ENCODE assay signal across 13 cellular contexts in the genomic region with DNA sequence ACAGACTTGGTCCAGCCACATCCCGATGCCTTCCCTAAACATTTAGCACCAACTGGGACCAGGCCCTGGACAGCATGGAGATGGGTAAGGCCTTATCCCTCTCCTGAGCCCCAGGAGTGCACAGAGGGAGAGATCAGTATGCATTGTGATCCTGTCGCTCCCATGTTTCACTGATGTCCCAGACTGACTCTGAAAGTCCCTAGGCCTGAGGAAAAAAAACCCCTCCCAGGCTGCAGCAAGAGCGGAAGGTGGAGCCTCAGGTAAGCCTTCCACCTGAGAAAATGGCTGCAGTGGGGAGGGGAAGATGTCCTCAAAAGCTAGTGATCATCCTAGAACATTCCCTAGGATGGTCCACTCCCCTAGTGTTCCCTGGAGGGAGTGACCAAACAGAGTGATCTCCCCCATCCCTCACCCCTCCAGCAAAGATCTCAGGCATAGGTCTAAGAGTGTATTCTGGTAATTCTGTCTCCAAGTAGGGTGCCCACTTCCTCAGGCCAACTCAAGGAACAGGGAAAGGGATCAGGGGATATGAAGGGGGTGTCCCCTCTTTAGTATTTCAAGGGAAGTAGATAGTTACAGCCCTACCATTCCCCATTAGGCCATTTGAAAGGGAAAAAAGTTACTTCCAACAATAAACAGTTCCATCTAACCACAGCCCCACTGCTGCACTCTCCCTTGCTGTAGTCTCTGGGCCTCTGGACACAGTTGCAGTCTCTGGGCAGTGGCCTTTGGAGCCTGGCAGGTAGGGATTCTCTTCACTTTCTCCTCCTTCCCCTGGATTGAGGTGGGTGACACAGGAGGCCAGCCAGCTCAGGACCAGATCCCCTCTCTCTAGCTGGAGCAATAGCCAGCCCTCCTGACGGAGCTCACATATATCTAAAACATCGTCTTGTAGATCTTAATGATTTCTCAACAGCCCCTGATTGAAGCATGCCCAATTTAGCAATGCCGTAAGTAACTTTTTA. TPM values are rescaled to one million over a fixed set of nuclear protein-coding genes. Genes with fewer than 3 reads are reported as not detected.
A peak's percentile ranks its signal among the peaks of the same experiment; 100 is the strongest.
DNase-seq lines count a peak whose midpoint lies in the region; ATAC-seq, FAIRE-seq and TF ChIP-seq lines count a peak whose summit lies in the region.
"Had no signal": no experiment of that assay in that cellular context is flagged by ENCODE, and none has a peak within 500 bp of the region (broad histone marks: within the 10 kb centered on the region; RNA-seq: fewer than 3 reads in every experiment).

No MANE protein-coding gene starts in this region.

- H3K4me1 Mint-ChIP-seq in H9, result peaks cover 61 to 74% of the 10 kb centered on the region in 2 experiments
- H3K4me1 Mint-ChIP-seq in effector memory CD8-positive, alpha-beta T cell (ENCODE audit: low read depth in 2 of 2), result peaks cover 17 to 37% of the 10 kb centered on the region in 2 donors

- H2BK12ac ChIP-seq in H9 (ENCODE audit: insufficient read length, low read depth, low read length), result no peak overlapping the region

- no peak overlapping the region for H2BK5ac ChIP-seq in H9 (ENCODE audit: insufficient read length, low read length)

- H3K4me1 ChIP-seq in Panc1 (ENCODE audit: control insufficient read depth, insufficient read depth, low read length), result peaks cover 61% of the 10 kb centered on the region
- peaks cover 93% of the 10 kb centered on the region for H3K4me1 ChIP-seq in HepG2 (ENCODE audit: insufficient read depth, low read length)
- peaks cover 66 to 73% of the 10 kb centered on the region in 2 donors for H3K4me1 ChIP-seq in gastrocnemius medialis
- peaks cover 15% of the 10 kb centered on the region for H3K4me1 ChIP-seq in HAP-1
- peaks cover 25% of the 10 kb centered on the region; the same call in 1 of the 2 replicates for H3K4me1 ChIP-seq in H9 (ENCODE audit: insufficient read depth, low read length)

- no peaks in the 10 kb centered on the region; a peak in 1 of 5 replicates for H3K9me3 Mint-ChIP-seq in H9
- H3K9me3 Mint-ChIP-seq in effector memory CD8-positive, alpha-beta T cell, result no peaks in the 10 kb centered on the region

- intact Hi-C loops in Panc1 (cut with micrococcal nuclease; ENCODE audit: unreplicated experiment) (no loop called here), HepG2 (cut with micrococcal nuclease; ENCODE audit: unreplicated experiment) (no loop called here), gastrocnemius medialis (cut with DNase I; ENCODE audit: low total_unique reads) (no loop called here)

- H3K4ac ChIP-seq in H9 (ENCODE audit: low read depth, low read length), result no peak overlapping the region

- H2AFZ ChIP-seq in HepG2 (ENCODE audit: low read length), result no peak overlapping the region
- H2AFZ ChIP-seq in H9 (ENCODE audit: low read length), result no peak overlapping the region

- H3K9me3 ChIP-seq in Panc1 (ENCODE audit: control insufficient read depth, insufficient read depth, low read depth, low read length), result no peaks in the 10 kb centered on the region
- no peaks in the 10 kb centered on the region for H3K9me3 ChIP-seq in HepG2 (ENCODE audit: low read length)
- no peaks in the 10 kb centered on the region for H3K9me3 ChIP-seq in gastrocnemius medialis
- H3K9me3 ChIP-seq in HAP-1, result no peaks in the 10 kb centered on the region
- no peaks in the 10 kb centered on the region for H3K9me3 ChIP-seq in H9 (ENCODE audit: control insufficient read depth, low read depth, low read length)
- H3K9me3 ChIP-seq: body of pancreas had no signal

- CTCF ChIA-PET in Panc1 (lab: Charles Lee) (no interaction called here), HepG2 (lab: Yijun Ruan, JAX; ENCODE audit: low intra/inter-chr PET ratio, low total read pairs) (no interaction called here)

- ATAC-seq in Panc1 (no peak), HepG2 (no peak), gastrocnemius medialis (no peak), HG02852 (IDR thresholded peaks at IDR 0.05; ENCODE audit: unreplicated experiment) (no peak)
- no peak for ATAC-seq in effector memory CD8-positive, alpha-beta T cell (replicated peaks)
- ATAC-seq: body of pancreas had no signal

- H3K79me2 ChIP-seq in HepG2 (ENCODE audit: insufficient read depth, low read length) (no peaks in the 10 kb centered on the region), H9 (ENCODE audit: insufficient read depth, low read length) (no peaks in the 10 kb centered on the region)

- H2BK15ac ChIP-seq in H9 (ENCODE audit: low read depth, low read length), result no peak overlapping the region

- H3K27me3 ChIP-seq in Panc1 (ENCODE audit: control insufficient read depth, insufficient read depth, low read length) (no peaks in the 10 kb centered on the region), HepG2 (ENCODE audit: control insufficient read depth in 1 of 2, insufficient read depth in 2 of 2, low read length in 2 of 2) (no peaks in the 10 kb centered on the region), gastrocnemius medialis (no peaks in the 10 kb centered on the region), HAP-1 (ENCODE audit: low read depth) (no peaks in the 10 kb centered on the region), H9 (ENCODE audit: insufficient read depth, low read length) (peaks cover 10% of the 10 kb centered on the region; the same call in 1 of the 2 replicates)
- H3K27me3 ChIP-seq: body of pancreas had no signal

- H3K4me3 ChIP-seq in Panc1 (ENCODE audit: low read depth in 2 of 2, low read length in 2 of 2), result no peak overlapping the region
- no peak overlapping the region for H3K4me3 ChIP-seq in HepG2 (replicated peaks in 1 of 3; ENCODE audit: insufficient read depth in 1 of 3, low read depth in 2 of 3, low read length in 3 of 3)
- H3K4me3 ChIP-seq in gastrocnemius medialis, result no peak overlapping the region
- no peak overlapping the region for H3K4me3 ChIP-seq in HAP-1
- H3K4me3 ChIP-seq: body of pancreas had no signal

- TF ChIP-seq EP300 in HepG2 (IDR thresholded peaks at IDR 0.05; ENCODE audit: low read depth in 2 of 2, low read length in 2 of 2), result no peak
- TF ChIP-seq EP300 in HepG2 (CRISPR knock-in tag; IDR thresholded peaks at IDR 0.05; ENCODE audit: borderline replicate concordance), result no peak

- WGBS in HepG2 (ENCODE audit: low lambda C conversion rate), result 85% methylated on average over 6 of the region's 6 CpGs
- no CpG with 5 or more reads among the region's 6 CpGs for WGBS in H9 (ENCODE audit: extremely low coverage, insufficient read length, low lambda C conversion rate)

- no peak overlapping the region for H3K4me2 ChIP-seq in HepG2 (ENCODE audit: low read depth, low read length)
- H3K4me2 ChIP-seq in H9 (ENCODE audit: insufficient read depth, insufficient read length, low read length), result no peak overlapping the region

- BruUV-seq in Panc1 (replicated peaks; lab: Mats Ljungman, UMichigan) (no TSS peak), HepG2 (replicated peaks; lab: Mats Ljungman, UMichigan) (no TSS peak)

- peaks cover 0 to 11% (median 0%) of the 10 kb centered on the region in 3 experiments; a peak in 4 of 7 replicates for H3K36me3 Mint-ChIP-seq in H9 (ENCODE audit: insufficient read depth in 1 of 3, low read depth in 3 of 3)
- peaks cover 14% of the 10 kb centered on the region for H3K36me3 Mint-ChIP-seq in effector memory CD8-positive, alpha-beta T cell (ENCODE audit: insufficient read depth)

- no peak overlapping the region for H4K8ac ChIP-seq in H9 (replicated peaks; ENCODE audit: insufficient read length, low read depth, low read length)

- no peak overlapping the region for H3K9ac ChIP-seq in HepG2 (ENCODE audit: insufficient read depth, low read depth, low read length)
- H3K9ac ChIP-seq in H9 (ENCODE audit: extremely low read depth, insufficient read length, low read length), result no peak overlapping the region

- H4K20me1 ChIP-seq in HepG2 (ENCODE audit: insufficient read depth, low read length) (no peaks in the 10 kb centered on the region), H9 (ENCODE audit: control insufficient read depth, insufficient read depth, insufficient read length) (no peaks in the 10 kb centered on the region)

- peaks cover 37% of the 10 kb centered on the region for H3K27me3 Mint-ChIP-seq in H9 (ENCODE audit: low read depth)
- no peaks in the 10 kb centered on the region for H3K27me3 Mint-ChIP-seq in effector memory CD8-positive, alpha-beta T cell

- H2AK5ac ChIP-seq in H9 (ENCODE audit: insufficient read length, low read length), result no peak overlapping the region

- TF ChIP-seq POLR2A in HepG2 (IDR thresholded peaks at IDR 0.05; ENCODE audit: insufficient read depth in 1 of 2, low read depth in 2 of 2, low read length in 2 of 2), result no peak
- no peak for TF ChIP-seq POLR2A in gastrocnemius medialis (IDR thresholded peaks at IDR 0.05)

- no peak overlapping the region for H3T11ph ChIP-seq in H9 (ENCODE audit: low read length)

- H3K18ac ChIP-seq in H9 (ENCODE audit: insufficient read length, low read depth, low read length), result no peak overlapping the region

- H2BK120ac ChIP-seq in H9 (ENCODE audit: low read depth, low read length, poor library complexity, severe bottlenecking), result no peak overlapping the region

- no peak overlapping the region for H3K56ac ChIP-seq in H9 (ENCODE audit: insufficient read length, low read depth, low read length)

- POLR2A ChIA-PET in Panc1 (lab: Charles Lee) (no interaction called here), HepG2 (lab: Yijun Ruan, JAX) (interaction anchor here (1.2 to 3.5 kb wide), 5 partner anchors 9 to 93 kb away, joined by 3 to 14 read pairs (median 9); no protein-coding TSS in a partner anchor)

- peak overlapping the region in 1 of 2 experiments; percentile 53; a peak in 2 of 5 replicates for H3K4me3 Mint-ChIP-seq in H9
- H3K4me3 Mint-ChIP-seq in effector memory CD8-positive, alpha-beta T cell, result no peak overlapping the region

- TF ChIP-seq RAD21 in HepG2 (CRISPR knock-in tag; IDR thresholded peaks at IDR 0.05), result no peak

- TF ChIP-seq CTCF in Panc1 (IDR thresholded peaks at IDR 0.05), result no peak
- TF ChIP-seq CTCF in HepG2 (CRISPR knock-in tag; IDR thresholded peaks at IDR 0.05), result no peak
- peak in 2 of 5 experiments; percentile 11 to 15 for TF ChIP-seq CTCF in gastrocnemius medialis (IDR thresholded peaks at IDR 0.05 in 4 of 5, conservative IDR thresholded peaks at IDR 0.05 in 1 of 5)
- TF ChIP-seq CTCF in H9 (conservative IDR thresholded peaks at IDR 0.05), result no peak

- H3K27ac Mint-ChIP-seq in H9, result 0 out of 7 replicates have a peak overlapping the region, but pooled peaks of 1 of the 3 experiments have one; percentile 23
- peak overlapping the region in 1 of 2 donors; percentile 17 for H3K27ac Mint-ChIP-seq in effector memory CD8-positive, alpha-beta T cell

- H3K23me2 ChIP-seq in H9 (ENCODE audit: insufficient read length, low read depth, low read length, poor library complexity, severe bottlenecking), result no peaks in the 10 kb centered on the region

- no peak overlapping the region for H4K5ac ChIP-seq in H9 (ENCODE audit: insufficient read length, low read depth, low read length)

- DNase-seq in G401 (ENCODE audit: low spot score) (peak; percentile 15), Panc1 (ENCODE audit: low read depth, low spot score) (no peak), HepG2 (ENCODE audit: low spot score) (no peak), gastrocnemius medialis (no peak), HAP-1 (ENCODE audit: low spot score in 2 of 2) (no peak), H9 (no peak)
- no peak for DNase-seq in effector memory CD8-positive, alpha-beta T cell
- DNase-seq: effector CD8-positive, alpha-beta T cell; NCI-H2081; NCI-H82; T-helper 2 cell had no signal

- in situ Hi-C loops in G401 (cut with HindIII; ENCODE audit: low sequenced_read_pairs), result loop anchor here (10.0 kb wide), 1 partner anchor 67 kb away; no protein-coding TSS in a partner anchor
- in situ Hi-C loops in Panc1 (cut with HindIII; ENCODE audit: low pct_unique_long_range_greater_than_20kb, low sequenced_read_pairs), result no loop called here
- in situ Hi-C loops in HepG2 (cut with HindIII; ENCODE audit: extremely low pct_ligation_motif_present, low pct_unique_long_range_greater_than_20kb), result loop anchor here (25.0 kb wide), 1 partner anchor 321 kb away; no protein-coding TSS in a partner anchor
- in situ Hi-C loops in gastrocnemius medialis (cut with MboI; ENCODE audit: low sequenced_read_pairs in 4 of 4), result no loop called here
- in situ Hi-C loops in HAP-1 (cut with MboI; ENCODE audit: low sequenced_read_pairs), result no loop called here

- no peak for FAIRE-seq in HepG2 (lab: Jason Lieb, UNC)

- H3K14ac ChIP-seq in H9 (ENCODE audit: insufficient read depth, low read length), result no peak overlapping the region

- no peak overlapping the region for H2BK20ac ChIP-seq in H9 (ENCODE audit: low read depth, low read length, poor library complexity, severe bottlenecking)

- H3K79me1 ChIP-seq in H9 (ENCODE audit: insufficient read depth, low read depth, low read length, poor library complexity, severe bottlenecking), result no peaks in the 10 kb centered on the region

- H3K27ac ChIP-seq in Panc1 (ENCODE audit: low read length), result peak overlapping the region; percentile 2; the same call in 1 of the 2 replicates
- H3K27ac ChIP-seq in HepG2 (ENCODE audit: extremely low read length, insufficient read depth, low read length), result no peak overlapping the region
- peak overlapping the region; percentile 96 to 99 (median 98) for H3K27ac ChIP-seq in gastrocnemius medialis
- no peak overlapping the region for H3K27ac ChIP-seq in H9 (ENCODE audit: insufficient read length, low read depth, low read length)

- no peaks in the 10 kb centered on the region for H3K36me3 ChIP-seq in Panc1 (ENCODE audit: control insufficient read depth, insufficient read depth, low read length)
- H3K36me3 ChIP-seq in HepG2 (replicated peaks in 1 of 2; ENCODE audit: control insufficient read depth in 1 of 2, insufficient read depth in 2 of 2, low read length in 2 of 2), result no peaks in the 10 kb centered on the region
- no peaks in the 10 kb centered on the region for H3K36me3 ChIP-seq in gastrocnemius medialis
- H3K36me3 ChIP-seq in HAP-1 (replicated peaks), result no peaks in the 10 kb centered on the region

- H4K91ac ChIP-seq in H9 (ENCODE audit: insufficient read length, low read depth, low read length), result no peak overlapping the region

- H3K23ac ChIP-seq in H9 (ENCODE audit: insufficient read length, low read depth, low read length), result no peak overlapping the region

RNA-seq across cellular contexts. Expression of a gene that starts 6.8 kb away (rescaled TPM):
- total RNA-seq in G401 (2014; rRNA removed; shearing (Covaris generic)), result 280 and 322 TPM in 2 replicates
- total RNA-seq in Panc1 (2021; ENCODE audit: unreplicated experiment) (85.0 TPM), HepG2 (2016; rRNA removed; fragmentation: Illumina TruSeq; extraction: Trizol) (30.7 and 33.0 TPM in 2 replicates), gastrocnemius medialis (10 to 100 TPM; 38.5 to 83.8 (median 60.9) TPM), H9 (2021) (105 and 107 TPM in 2 replicates)
- polyA plus RNA-seq in Panc1 (2012; ENCODE audit: insufficient read length), result 151 TPM
- 7.4 and 8.6 TPM in 2 replicates for total RNA-seq in HepG2 (2016; cell fraction: cytosol; rRNA removed; fragmentation: Illumina TruSeq; extraction: Trizol; ENCODE audit: low read depth)
- total RNA-seq in HepG2 (2016; cell fraction: insoluble cytoplasmic fraction; rRNA removed; fragmentation: Illumina TruSeq; extraction: Trizol), result 30.5 and 33.5 TPM in 2 replicates
- 32.7 and 37.9 TPM in 2 replicates for total RNA-seq in HepG2 (2016; cell fraction: membrane; rRNA removed; fragmentation: Illumina TruSeq; extraction: Trizol)
- total RNA-seq in HepG2 (2016; cell fraction: nucleus; rRNA removed; fragmentation: Illumina TruSeq; extraction: Trizol), result 17.6 and 21.1 TPM in 2 replicates
- 27.9 and 32.3 TPM in 2 replicates for polyA plus RNA-seq in HepG2 (2011; rRNA removed)
- polyA plus RNA-seq in HepG2 (2011; cell fraction: cytosol; rRNA removed), result 20.7 and 35.7 TPM in 2 replicates
- polyA plus RNA-seq in HepG2 (2011; cell fraction: nucleus; rRNA removed), result 20.0 and 30.1 TPM in 2 replicates
- polyA plus RNA-seq in HepG2 (2012), result 21.9 and 26.2 TPM in 2 replicates
- 7.7 and 8.6 TPM in 2 replicates for polyA plus RNA-seq in HepG2 (2016; cell fraction: cytosol; fragmentation: Illumina TruSeq; extraction: Trizol; ENCODE audit: low read depth)
- polyA plus RNA-seq in HepG2 (2016; cell fraction: insoluble cytoplasmic fraction; fragmentation: Illumina TruSeq; extraction: Trizol; ENCODE audit: low read depth), result 46.9 and 51.9 TPM in 2 replicates
- 30.1 and 31.3 TPM in 2 replicates for polyA plus RNA-seq in HepG2 (2016; cell fraction: membrane; fragmentation: Illumina TruSeq; extraction: Trizol; ENCODE audit: low read depth)
- 39.0 and 44.0 TPM in 2 replicates for polyA plus RNA-seq in HepG2 (2016; cell fraction: nucleus; fragmentation: Illumina TruSeq; extraction: Trizol; ENCODE audit: insufficient read depth, low read depth)
- polyA minus RNA-seq in HepG2 (2011; rRNA and poly(A)+ RNA removed; ENCODE audit: low replicate concordance), result 13.2 and 63.5 TPM in 2 replicates
- polyA minus RNA-seq in HepG2 (2011; cell fraction: cytosol; rRNA and poly(A)+ RNA removed), result 26.9 and 37.6 TPM in 2 replicates
- 18.7 and 20.6 TPM in 2 replicates for polyA minus RNA-seq in HepG2 (2011; cell fraction: nucleus; rRNA and poly(A)+ RNA removed)

Comparison
In these comparisons a context has a peak if more than half of its experiments do, and no peak if none do; other contexts are left out.
1. H3K27ac ChIP-seq: peak in Panc1 (single experiment) and gastrocnemius medialis (4 of 4); none in HepG2 (single experiment) and H9 (single experiment).
2. in situ Hi-C loops: an anchor here in G401 (10.0 kb wide) and HepG2 (25.0 kb wide); none called in Panc1, gastrocnemius medialis and HAP-1.